Comparison of ENCODE assay signal across 21 cellular contexts in the genomic region with DNA sequence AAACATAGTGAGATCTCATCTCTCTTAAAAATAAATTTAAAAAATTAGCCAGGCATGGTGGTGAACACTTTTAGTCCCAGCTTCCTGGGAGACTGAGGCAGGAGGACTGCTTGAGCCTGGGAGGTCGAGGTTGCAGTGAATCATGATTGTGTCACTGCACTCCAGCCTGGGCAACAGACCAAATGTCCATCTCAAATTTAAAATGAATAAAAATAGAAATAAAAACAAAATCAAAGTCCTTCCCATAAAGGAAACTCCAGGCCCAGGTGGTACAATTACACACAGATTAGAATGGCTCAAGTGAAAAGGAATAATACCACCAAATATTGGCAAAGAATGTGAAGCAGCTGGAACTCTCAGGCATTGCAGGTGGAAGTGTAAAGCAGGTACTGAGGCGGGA. TPM values are rescaled to one million over a fixed set of nuclear protein-coding genes. Genes with fewer than 3 reads are reported as not detected.
DNase-seq lines count a peak whose midpoint lies in the region.
"Had no signal": no experiment of that assay in that cellular context is flagged by ENCODE, and none has a peak within 500 bp of the region (broad histone marks: within the 10 kb centered on the region; RNA-seq: fewer than 3 reads in every experiment).

No MANE protein-coding gene starts in this region.

- H2BK5ac ChIP-seq in mesenchymal stem cell (ENCODE audit: low read depth, low read length, poor library complexity, severe bottlenecking), result peak overlapping the region; percentile 98

- H2BK15ac ChIP-seq in mesenchymal stem cell (ENCODE audit: low read depth, poor library complexity, severe bottlenecking), result no peak overlapping the region

- no peak overlapping the region for H4K91ac ChIP-seq in mesenchymal stem cell (ENCODE audit: low read length)

- no peak overlapping the region for H3K9ac ChIP-seq in mesenchymal stem cell (ENCODE audit: low read length)

- no peak overlapping the region for H3K4me2 ChIP-seq in mesenchymal stem cell (ENCODE audit: low read length, poor library complexity, severe bottlenecking)
- H3K4me2 ChIP-seq: GM23338 had no signal

- H2BK120ac ChIP-seq in mesenchymal stem cell (ENCODE audit: low read depth, low read length), result no peak overlapping the region

- H2AK5ac ChIP-seq in mesenchymal stem cell (ENCODE audit: low read length, severe bottlenecking), result peak overlapping the region; percentile 94

- H3K4me3 ChIP-seq in ACC112 (ENCODE audit: low read depth, low read length), result no peak overlapping the region
- H3K4me3 ChIP-seq in SJSA1, result no peak overlapping the region
- no peak overlapping the region for H3K4me3 ChIP-seq in mesenchymal stem cell (ENCODE audit: insufficient read depth in 1 of 2, low read depth in 1 of 2, low read length in 2 of 2)
- H3K4me3 ChIP-seq: GM23338 had no signal

- peaks cover 36% of the 10 kb centered on the region for H3K4me1 ChIP-seq in ACC112 (ENCODE audit: control insufficient read depth, insufficient read depth, low read length, unreplicated experiment)
- H3K4me1 ChIP-seq in SJSA1 (replicated peaks), result peaks cover 43% of the 10 kb centered on the region
- H3K4me1 ChIP-seq in mesenchymal stem cell (ENCODE audit: control insufficient read depth, insufficient read depth, low read depth, low read length), result peaks cover 12% of the 10 kb centered on the region

- H2BK12ac ChIP-seq in mesenchymal stem cell (ENCODE audit: low read length in 2 of 2), result no peak overlapping the region

- H3K9me3 ChIP-seq in SJSA1 (replicated peaks) (no peaks in the 10 kb centered on the region), mesenchymal stem cell (ENCODE audit: control insufficient read depth, low read length) (no peaks in the 10 kb centered on the region)

- H3K18ac ChIP-seq in mesenchymal stem cell (ENCODE audit: low read depth in 1 of 2, low read length in 2 of 2), result no peak overlapping the region

- H2AFZ ChIP-seq in ACC112 (ENCODE audit: low read length, unreplicated experiment) (no peak overlapping the region), mesenchymal stem cell (ENCODE audit: low read depth, low read length) (no peak overlapping the region)
- H2AFZ ChIP-seq: GM23338 had no signal

- DNase-seq in HT1080 (ENCODE audit: low read depth), result peak; percentile 46
- DNase-seq in SJSA1 (ENCODE audit: low read depth in 1 of 2, low spot score in 2 of 2), result peak in 1 of 2 experiments; percentile 55
- no peak for DNase-seq in mesenchymal stem cell
- no peak for DNase-seq in NCI-H774 (lab: John Stamatoyannopoulos, UW)
- DNase-seq in NCI-H526 (lab: John Stamatoyannopoulos, UW), result no peak
- DNase-seq in AML-193 (lab: John Stamatoyannopoulos, UW), result no peak
- no peak for DNase-seq in DMS53 (lab: John Stamatoyannopoulos, UW)
- DNase-seq: DMS 273 treated with DMSO at 0.1 percent for 48 hours; KG1; NCI-H1092; NCI-H146; NCI-H2081; NCI-H524; NK-92 treated with Interleukin-12 subunit alpha and Interleukin-12 subunit beta, amount 100 ng/mL, for 24 hours; OCI-M1; T-cell had no signal

- WGBS in mesenchymal stem cell, result 100% methylated on average over 1 of the region's 2 CpGs

- no peak overlapping the region for H3K23ac ChIP-seq in mesenchymal stem cell (ENCODE audit: low read length in 2 of 2)

- H3K27me3 ChIP-seq in ACC112 (ENCODE audit: insufficient read depth, low read length) (no peaks in the 10 kb centered on the region), SJSA1 (replicated peaks) (no peaks in the 10 kb centered on the region), mesenchymal stem cell (ENCODE audit: control insufficient read depth in 1 of 2, insufficient read depth in 1 of 2, low read length in 2 of 2) (peaks cover 0 to 8% of the 10 kb centered on the region in 2 experiments)

- no peak overlapping the region for H3K14ac ChIP-seq in mesenchymal stem cell (ENCODE audit: low read length in 2 of 2)

- H3K79me2 ChIP-seq in ACC112 (ENCODE audit: control insufficient read depth, insufficient read depth, low read length, unreplicated experiment), result no peaks in the 10 kb centered on the region

- H3K27ac ChIP-seq in ACC112 (ENCODE audit: low read depth, low read length) (peak overlapping the region; percentile 61), SJSA1 (peak overlapping the region; percentile 66), mesenchymal stem cell (ENCODE audit: low read length, poor library complexity, severe bottlenecking) (peak overlapping the region; percentile 97)
- H3K27ac ChIP-seq: C4-2B had no signal

- H3K79me1 ChIP-seq in mesenchymal stem cell (replicated peaks; ENCODE audit: low read length, poor library complexity, severe bottlenecking), result no peaks in the 10 kb centered on the region

- no peaks in the 10 kb centered on the region for H3K36me3 ChIP-seq in ACC112 (ENCODE audit: insufficient read depth, low read length)
- H3K36me3 ChIP-seq in SJSA1, result no peaks in the 10 kb centered on the region
- no peaks in the 10 kb centered on the region for H3K36me3 ChIP-seq in mesenchymal stem cell (ENCODE audit: control insufficient read depth in 1 of 2, insufficient read depth in 2 of 2, low read depth in 1 of 2, low read length in 2 of 2)

- no peak overlapping the region for H3K4ac ChIP-seq in mesenchymal stem cell (ENCODE audit: low read depth in 1 of 2, low read length in 2 of 2)

- no peak overlapping the region for H4K8ac ChIP-seq in mesenchymal stem cell (ENCODE audit: low read length)

RNA-seq across cellular contexts. Expression of a gene that starts 19.3 kb away (rescaled TPM):
- 4.0 and 6.2 TPM in 2 replicates for total RNA-seq in HT1080 (2014; rRNA removed; shearing (Covaris generic))
- 0.02 and 0.73 TPM in 2 replicates for polyA plus RNA-seq in HT1080 (2015; cell fraction: cytosol; rRNA removed)
- polyA plus RNA-seq in HT1080 (2015; cell fraction: nucleus; rRNA removed), result 0.06 and 0.08 TPM in 2 replicates
- 18.1 and 31.3 TPM in 2 replicates for total RNA-seq in SJSA1 (2014; rRNA removed; shearing (Covaris generic))
- 0.04 TPM for polyA plus RNA-seq in mesenchymal stem cell (2013, experiment 1 of 2)
- polyA plus RNA-seq in mesenchymal stem cell (2013, experiment 2 of 2), result 0.03 TPM
- total RNA-seq: A172, MCF 10A had no signal
